Comparison of ENCODE assay signal across 12 cellular contexts in genomic region chr22:44595841-44596341, GRCh38.
DNase-seq lines count a peak whose midpoint lies in the region; ATAC-seq and TF ChIP-seq lines count a peak whose summit lies in the region.
"Had no signal": no experiment of that assay in that cellular context is flagged by ENCODE, and none has a peak within 500 bp of the region (broad histone marks: within the 10 kb centered on the region; RNA-seq: fewer than 3 reads in every experiment).

No MANE protein-coding gene starts in this region.

- DNase-seq in NOMO-1 treated with DMSO at 0.1 percent for 48 hours (lab: John Stamatoyannopoulos, UW; ENCODE audit: unreplicated experiment) (peak; percentile 47), NOMO-1 treated with dmso at 0.1 percent for 144 hours (lab: John Stamatoyannopoulos, UW; ENCODE audit: unreplicated experiment) (no peak), NCI-H510A (lab: John Stamatoyannopoulos, UW) (peak; percentile 52), epithelial cell of proximal tubule (ENCODE audit: low read depth) (no peak), inferior parietal cortex (ENCODE audit: extremely low spot score) (no peak)
- peak; percentile 36 for DNase-seq in stimulated activated CD8-positive, alpha-beta memory T cell treated with anti-CD3 and anti-CD28 coated beads, Interleukin-4, amount 100 ng/mL, for 48 hours
- no peak for DNase-seq in stimulated activated CD4-positive, alpha-beta T cell treated with anti-CD3 and anti-CD28 coated beads, Interleukin-4, amount 100 ng/mL, for 4 hours
- DNase-seq: activated B cell treated with CpG ODN at 0.5 μM for 24 hours, AML-193 had no signal

- no peak for ATAC-seq in HG02840 (IDR thresholded peaks at IDR 0.05; ENCODE audit: low FRiP score, unreplicated experiment)
- ATAC-seq: K562 had no signal

- H3K4me3 ChIP-seq in epithelial cell of proximal tubule (ENCODE audit: low read depth, low read length) = peak overlapping the region; percentile 26
- H3K4me3 ChIP-seq: K562, prostate gland had no signal

- TF ChIP-seq CTCF in epithelial cell of proximal tubule (conservative IDR thresholded peaks at IDR 0.05; ENCODE audit: low read depth, low read length) = no peak

Comparison
In these comparisons a context has a peak if more than half of its experiments do, and no peak if none do; other contexts are left out.
1. DNase-seq: peak in NOMO-1 treated with DMSO at 0.1 percent for 48 hours (single experiment), NCI-H510A (single experiment) and stimulated activated CD8-positive, alpha-beta memory T cell treated with anti-CD3 and anti-CD28 coated beads, Interleukin-4, amount 100 ng/mL, for 48 hours (single experiment); none in NOMO-1 treated with dmso at 0.1 percent for 144 hours (single experiment), epithelial cell of proximal tubule (single experiment), inferior parietal cortex (single experiment) and stimulated activated CD4-positive, alpha-beta T cell treated with anti-CD3 and anti-CD28 coated beads, Interleukin-4, amount 100 ng/mL, for 4 hours (0 of 2).